ENCODE assay signal across 8 cellular contexts in genomic region chr11:67238894-67239794, GRCh38.
DNase-seq lines count a peak whose midpoint lies in the region; ATAC-seq and TF ChIP-seq lines count a peak whose summit lies in the region.

No MANE protein-coding gene starts in this region.

- H3K4me3 ChIP-seq in fibroblast of pulmonary artery (replicated peaks; ENCODE audit: low read depth, low read length) (peak overlapping the region; percentile 41), retinal pigment epithelial cell (ENCODE audit: low read length) (peak overlapping the region; percentile 42)

- DNase-seq in NCI-H2227 (lab: John Stamatoyannopoulos, UW; ENCODE audit: unreplicated experiment) (peak; percentile 11), NCI-H2227 treated with DMSO at 0.1 percent for 48 hours (lab: John Stamatoyannopoulos, UW) (no peak), fibroblast of pulmonary artery (ENCODE audit: low read depth) (no peak), retinal pigment epithelial cell (ENCODE audit: low read depth) (no peak), Ammon's horn (ENCODE audit: low spot score) (no peak)

- peak; percentile 11 for ATAC-seq in SK-N-SH treated with all-trans-retinoic acid at 6 μM for 48 hours
- ATAC-seq in GM19035 (IDR thresholded peaks at IDR 0.05; ENCODE audit: unreplicated experiment), result no peak
- ATAC-seq in GM18520 (IDR thresholded peaks at IDR 0.05; ENCODE audit: unreplicated experiment), result no peak

- no peak for TF ChIP-seq CTCF in fibroblast of pulmonary artery (IDR thresholded peaks at IDR 0.05; ENCODE audit: low read length, missing control alignments)
- no peak for TF ChIP-seq CTCF in retinal pigment epithelial cell (conservative IDR thresholded peaks at IDR 0.05; ENCODE audit: low read depth, low read length)

TF ChIP-seq in SK-N-SH treated with all-trans-retinoic acid at 6 μM for 48 hours, 23 proteins besides CTCF, POLR2A, EP300 and RAD21:
- TF ChIP-seq OSR1 (CRISPR knock-in tag; IDR thresholded peaks at IDR 0.05) (no peak), GLIS3 (CRISPR knock-in tag; IDR thresholded peaks at IDR 0.05) (no peak), TOX (CRISPR knock-in tag; IDR thresholded peaks at IDR 0.05; ENCODE audit: borderline replicate concordance) (no peak), RARB (CRISPR knock-in tag; IDR thresholded peaks at IDR 0.05) (no peak), POU6F1 (CRISPR knock-in tag; IDR thresholded peaks at IDR 0.05; ENCODE audit: borderline replicate concordance, low read depth) (no peak), PATZ1 (CRISPR knock-in tag; IDR thresholded peaks at IDR 0.05; ENCODE audit: borderline replicate concordance) (no peak), BACH2 (CRISPR knock-in tag; IDR thresholded peaks at IDR 0.05; ENCODE audit: borderline replicate concordance) (no peak), CSDC2 (CRISPR knock-in tag; IDR thresholded peaks at IDR 0.05) (no peak), ISL1 (CRISPR knock-in tag; IDR thresholded peaks at IDR 0.05) (no peak), SNAI2 (CRISPR knock-in tag; IDR thresholded peaks at IDR 0.05) (no peak), TSHZ2 (CRISPR knock-in tag; IDR thresholded peaks at IDR 0.05) (no peak), CSRNP3 (CRISPR knock-in tag; IDR thresholded peaks at IDR 0.05) (no peak), ESRRG (CRISPR knock-in tag; IDR thresholded peaks at IDR 0.05) (no peak)
